ENCODE assay signal across 10 cellular contexts in genomic region chr2:59888015-59888414, GRCh38.
DNase-seq lines count a peak whose midpoint lies in the region; ATAC-seq, FAIRE-seq and TF ChIP-seq lines count a peak whose summit lies in the region.
"Had no signal": no experiment of that assay in that cellular context is flagged by ENCODE, and none has a peak within 500 bp of the region (broad histone marks: within the 10 kb centered on the region; RNA-seq: fewer than 3 reads in every experiment).

No MANE protein-coding gene starts in this region.

- H3K36me3 Mint-ChIP-seq in activated naive CD8-positive, alpha-beta T cell treated with anti-CD3 and anti-CD28 coated beads, Interleukin-2, amount 50 U/mL, for 24 hours (ENCODE audit: low read depth): no peaks in the 10 kb centered on the region

- H3K4me1 ChIP-seq in KMS-11 (ENCODE audit: low read depth, poor library complexity, severe bottlenecking): peaks cover 17% of the 10 kb centered on the region
- no peaks in the 10 kb centered on the region for H3K4me1 ChIP-seq in SK-N-SH (ENCODE audit: control insufficient read depth in 1 of 2, insufficient read depth in 2 of 2, low read depth in 1 of 2, low read length in 1 of 2)

- no peaks in the 10 kb centered on the region for H3K36me3 ChIP-seq in KMS-11 (ENCODE audit: insufficient read depth)
- H3K36me3 ChIP-seq in SK-N-SH (replicated peaks in 1 of 2; ENCODE audit: control insufficient read depth in 1 of 2, insufficient read depth in 2 of 2, low read length in 1 of 2): no peaks in the 10 kb centered on the region

- H3K4me1 Mint-ChIP-seq in activated naive CD8-positive, alpha-beta T cell treated with anti-CD3 and anti-CD28 coated beads, Interleukin-2, amount 50 U/mL, for 24 hours: peaks cover 38% of the 10 kb centered on the region

- H3K27me3 ChIP-seq in KMS-11 (ENCODE audit: insufficient read depth, low read depth) (no peaks in the 10 kb centered on the region), SK-N-SH (ENCODE audit: insufficient read depth) (no peaks in the 10 kb centered on the region)

- no peaks in the 10 kb centered on the region for H3F3A ChIP-seq in SK-N-SH (replicated peaks; ENCODE audit: insufficient read depth)

- H3K9ac ChIP-seq in KMS-11 (no peak overlapping the region), SK-N-SH (no peak overlapping the region)

- CTCF ChIA-PET in SK-N-SH (lab: Yijun Ruan, JAX): interaction anchor here (0.8 to 1.2 kb wide), 2 partner anchors 9 to 22 kb away, joined by 4 read pairs; no protein-coding TSS in a partner anchor

- TF ChIP-seq CTCF in GM12875 (IDR thresholded peaks at IDR 0.05; ENCODE audit: borderline replicate concordance, insufficient read depth, low read depth, low read length) (0 out of 2 replicates have a peak, but pooled peaks have one; percentile 6), KMS-11 (conservative IDR thresholded peaks at IDR 0.05; ENCODE audit: low read depth, low read length) (no peak), SK-N-SH (IDR thresholded peaks at IDR 0.05) (no peak)

- no peak for FAIRE-seq in urothelium cell line (lab: Jason Lieb, UNC)

- peak overlapping the region; percentile 59 for H3K27ac Mint-ChIP-seq in activated naive CD8-positive, alpha-beta T cell treated with anti-CD3 and anti-CD28 coated beads, Interleukin-2, amount 50 U/mL, for 24 hours
- H3K27ac Mint-ChIP-seq: dendritic cell treated with granulocyte-macrophage colony-stimulating factor and Interleukin-4, amounts not matched to agents 40 ng/mL and 50 ng/mL, for 4 days had no signal

- POLR2A ChIA-PET in SK-N-SH (lab: Yijun Ruan, JAX): no interaction called here

- H3K27ac ChIP-seq in KMS-11 (no peak overlapping the region), SK-N-SH (ENCODE audit: low read depth in 2 of 2, low read length in 1 of 2) (no peak overlapping the region)

- peak; percentile 98 for ATAC-seq in GM21526 (IDR thresholded peaks at IDR 0.05; ENCODE audit: low FRiP score, unreplicated experiment)
- peak; percentile 96 for ATAC-seq in activated naive CD8-positive, alpha-beta T cell treated with anti-CD3 and anti-CD28 coated beads, Interleukin-2, amount 50 U/mL, for 24 hours
- ATAC-seq: HCT116 had no signal

- no peaks in the 10 kb centered on the region for H3K9me2 ChIP-seq in SK-N-SH

- DNase-seq in activated naive CD8-positive, alpha-beta T cell treated with anti-CD3 and anti-CD28 coated beads, Interleukin-2, amount 50 U/mL, for 24 hours: peak; percentile 34
- DNase-seq in urothelium cell line (ENCODE audit: low spot score) (no peak), nucleus accumbens (lab: John Stamatoyannopoulos, UW) (no peak), SK-N-SH (no peak), AG08395 (ENCODE audit: low spot score) (no peak)

- H2AFZ ChIP-seq in KMS-11 (ENCODE audit: low read depth): no peak overlapping the region
- H2AFZ ChIP-seq in SK-N-SH (ENCODE audit: low read depth): no peak overlapping the region

- H4K20me1 ChIP-seq in KMS-11 (ENCODE audit: insufficient read depth) (no peaks in the 10 kb centered on the region), SK-N-SH (ENCODE audit: insufficient read depth) (no peaks in the 10 kb centered on the region)

- H3K4me3 Mint-ChIP-seq in activated naive CD8-positive, alpha-beta T cell treated with anti-CD3 and anti-CD28 coated beads, Interleukin-2, amount 50 U/mL, for 24 hours: peak overlapping the region; percentile 53
- H3K4me3 Mint-ChIP-seq: dendritic cell treated with granulocyte-macrophage colony-stimulating factor and Interleukin-4, amounts not matched to agents 40 ng/mL and 50 ng/mL, for 4 days had no signal

- 17% methylated on average over 3 of the region's 3 CpGs for WGBS in SK-N-SH (ENCODE audit: low lambda C conversion rate)

- no peaks in the 10 kb centered on the region for H3K9me3 Mint-ChIP-seq in activated naive CD8-positive, alpha-beta T cell treated with anti-CD3 and anti-CD28 coated beads, Interleukin-2, amount 50 U/mL, for 24 hours
- H3K9me3 Mint-ChIP-seq: dendritic cell treated with granulocyte-macrophage colony-stimulating factor and Interleukin-4, amounts not matched to agents 40 ng/mL and 50 ng/mL, for 4 days had no signal

- no peak for TF ChIP-seq RAD21 in SK-N-SH (IDR thresholded peaks at IDR 0.05; ENCODE audit: low read length)

- H3K4me3 ChIP-seq in GM12875 (ENCODE audit: low read depth, low read length) (no peak overlapping the region), KMS-11 (IDR thresholded peaks at IDR 0.05; ENCODE audit: insufficient read depth, low read depth, low read length) (no peak overlapping the region), SK-N-SH (ENCODE audit: low read depth in 2 of 2, low read length in 1 of 2) (no peak overlapping the region)

- TF ChIP-seq EP300 in SK-N-SH (IDR thresholded peaks at IDR 0.05; ENCODE audit: borderline replicate concordance in 1 of 2, low read depth in 1 of 2, low read length in 1 of 2): no peak

- no peaks in the 10 kb centered on the region for H3K9me3 ChIP-seq in SK-N-SH

- H3K4me2 ChIP-seq in KMS-11: peak overlapping the region; percentile 24; the same call in 1 of the 2 replicates
- no peak overlapping the region for H3K4me2 ChIP-seq in SK-N-SH

- H3K79me2 ChIP-seq in KMS-11 (ENCODE audit: insufficient read depth, low read depth): no peaks in the 10 kb centered on the region
- H3K79me2 ChIP-seq in SK-N-SH (ENCODE audit: insufficient read depth): no peaks in the 10 kb centered on the region

- H3K27me3 Mint-ChIP-seq in activated naive CD8-positive, alpha-beta T cell treated with anti-CD3 and anti-CD28 coated beads, Interleukin-2, amount 50 U/mL, for 24 hours: no peaks in the 10 kb centered on the region
- H3K27me3 Mint-ChIP-seq: dendritic cell treated with granulocyte-macrophage colony-stimulating factor and Interleukin-4, amounts not matched to agents 40 ng/mL and 50 ng/mL, for 4 days had no signal

TF ChIP-seq in SK-N-SH, 30 proteins besides CTCF, POLR2A, EP300 and RAD21 (continues in another document):
- TF ChIP-seq ZBTB33 (IDR thresholded peaks at IDR 0.05; ENCODE audit: borderline replicate concordance, low read depth) (no peak), GABPA (IDR thresholded peaks at IDR 0.05; ENCODE audit: low read depth) (no peak), SMC3 (IDR thresholded peaks at IDR 0.05; ENCODE audit: low read depth, low read length) (no peak), FOXM1 (IDR thresholded peaks at IDR 0.05; ENCODE audit: low read depth) (no peak), TEAD4 (IDR thresholded peaks at IDR 0.05; ENCODE audit: borderline replicate concordance, insufficient read depth) (no peak), GATA2 (CRISPR knock-in tag; IDR thresholded peaks at IDR 0.05) (no peak), TAF1 (IDR thresholded peaks at IDR 0.05; ENCODE audit: borderline replicate concordance, low read depth, low read length) (no peak), SIN3A (IDR thresholded peaks at IDR 0.05; ENCODE audit: borderline replicate concordance, low read depth, low read length) (no peak), RFX5 (IDR thresholded peaks at IDR 0.05; ENCODE audit: low read length) (no peak), ELF1 (IDR thresholded peaks at IDR 0.05) (no peak)
- TF ChIP-seq, protein P1, sequence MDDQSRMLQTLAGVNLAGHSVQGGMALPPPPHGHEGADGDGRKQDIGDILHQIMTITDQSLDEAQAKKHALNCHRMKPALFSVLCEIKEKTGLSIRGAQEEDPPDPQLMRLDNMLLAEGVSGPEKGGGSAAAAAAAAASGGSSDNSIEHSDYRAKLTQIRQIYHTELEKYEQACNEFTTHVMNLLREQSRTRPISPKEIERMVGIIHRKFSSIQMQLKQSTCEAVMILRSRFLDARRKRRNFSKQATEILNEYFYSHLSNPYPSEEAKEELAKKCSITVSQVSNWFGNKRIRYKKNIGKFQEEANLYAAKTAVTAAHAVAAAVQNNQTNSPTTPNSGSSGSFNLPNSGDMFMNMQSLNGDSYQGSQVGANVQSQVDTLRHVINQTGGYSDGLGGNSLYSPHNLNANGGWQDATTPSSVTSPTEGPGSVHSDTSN (IDR thresholded peaks at IDR 0.05): no peak
- TF ChIP-seq, protein P2, sequence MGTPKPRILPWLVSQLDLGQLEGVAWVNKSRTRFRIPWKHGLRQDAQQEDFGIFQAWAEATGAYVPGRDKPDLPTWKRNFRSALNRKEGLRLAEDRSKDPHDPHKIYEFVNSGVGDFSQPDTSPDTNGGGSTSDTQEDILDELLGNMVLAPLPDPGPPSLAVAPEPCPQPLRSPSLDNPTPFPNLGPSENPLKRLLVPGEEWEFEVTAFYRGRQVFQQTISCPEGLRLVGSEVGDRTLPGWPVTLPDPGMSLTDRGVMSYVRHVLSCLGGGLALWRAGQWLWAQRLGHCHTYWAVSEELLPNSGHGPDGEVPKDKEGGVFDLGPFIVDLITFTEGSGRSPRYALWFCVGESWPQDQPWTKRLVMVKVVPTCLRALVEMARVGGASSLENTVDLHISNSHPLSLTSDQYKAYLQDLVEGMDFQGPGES (IDR thresholded peaks at IDR 0.05; ENCODE audit: low read depth, low read length): no peak
